Comparison of ENCODE assay signal across 14 cellular contexts in genomic region chr1:227899820-227900449, GRCh38. TPM values are rescaled to one million over a fixed set of nuclear protein-coding genes. Genes with fewer than 3 reads are reported as not detected.
A peak's percentile ranks its signal among the peaks of the same experiment; 100 is the strongest.
DNase-seq lines count a peak whose midpoint lies in the region; ATAC-seq and TF ChIP-seq lines count a peak whose summit lies in the region.
"Had no signal": no experiment of that assay in that cellular context is flagged by ENCODE, and none has a peak within 500 bp of the region (broad histone marks: within the 10 kb centered on the region; RNA-seq: fewer than 3 reads in every experiment).

No MANE protein-coding gene starts in this region.

- H3K27me3 ChIP-seq in endodermal cell (ENCODE audit: control insufficient read depth, insufficient read depth, low read length, poor library complexity, severe bottlenecking) (no peaks in the 10 kb centered on the region), upper lobe of right lung (no peaks in the 10 kb centered on the region)
- H3K27me3 ChIP-seq: hepatocyte had no signal

- in situ Hi-C loops in GM13977 (cut with MboI; ENCODE audit: low pct_unique_long_range_greater_than_20kb, low sequenced_read_pairs, unreplicated experiment), result no loop called here

- no peak overlapping the region for H3K4me3 Mint-ChIP-seq in activated T-cell treated with anti-CD3 and anti-CD28 coated beads, Interleukin-2, amount 50 U/mL, for 24 hours
- H3K4me3 Mint-ChIP-seq in endodermal cell (no peak overlapping the region), nephron (no peak overlapping the region)
- H3K4me3 Mint-ChIP-seq: CD8-positive, alpha-beta memory T cell had no signal

- H3K9me3 Mint-ChIP-seq in activated T-cell treated with anti-CD3 and anti-CD28 coated beads, Interleukin-2, amount 50 U/mL, for 24 hours, result no peaks in the 10 kb centered on the region
- H3K9me3 Mint-ChIP-seq in endodermal cell (no peaks in the 10 kb centered on the region), nephron (no peaks in the 10 kb centered on the region)
- H3K9me3 Mint-ChIP-seq: activated naive CD4-positive, alpha-beta T cell treated with anti-CD3 and anti-CD28 coated beads, Interleukin-2, amount 50 U/mL, for 72 hours; CD8-positive, alpha-beta memory T cell had no signal

- DNase-seq in activated T-cell treated with anti-CD3 and anti-CD28 coated beads, Interleukin-2, amount 50 U/mL, for 24 hours, result peak; percentile 22
- no peak for DNase-seq in activated T-cell treated with anti-CD3 and anti-CD28 coated beads, Interleukin-2, amount 50 U/mL, for 48 hours
- peak; percentile 48 for DNase-seq in endodermal cell
- DNase-seq in upper lobe of right lung, result peak; percentile 60
- DNase-seq in NCI-H1436 (lab: John Stamatoyannopoulos, UW), result no peak
- no peak for DNase-seq in GM13977 (ENCODE audit: low spot score)
- DNase-seq in hypothalamus (lab: John Stamatoyannopoulos, UW), result no peak
- DNase-seq: ACHN, NCI-H69, PC-3 had no signal

- no peak overlapping the region for H3K4me3 ChIP-seq in endodermal cell (ENCODE audit: low read length)
- H3K4me3 ChIP-seq in upper lobe of right lung, result no peak overlapping the region
- H3K4me3 ChIP-seq: hepatocyte had no signal

- H3K27ac ChIP-seq in endodermal cell (ENCODE audit: low read depth, low read length) (no peak overlapping the region), upper lobe of right lung (no peak overlapping the region)
- H3K27ac ChIP-seq: hepatocyte had no signal

- H3K4me1 Mint-ChIP-seq in activated T-cell treated with anti-CD3 and anti-CD28 coated beads, Interleukin-2, amount 50 U/mL, for 24 hours (ENCODE audit: low read depth), result peaks cover 4% of the 10 kb centered on the region
- H3K4me1 Mint-ChIP-seq in endodermal cell (no peaks in the 10 kb centered on the region), nephron (peaks cover 14% of the 10 kb centered on the region)

- intact Hi-C loops in upper lobe of right lung (cut with DNase I), result no loop called here

- no peaks in the 10 kb centered on the region for H3K36me3 ChIP-seq in endodermal cell (ENCODE audit: control insufficient read depth, insufficient read depth, low read length)
- no peaks in the 10 kb centered on the region for H3K36me3 ChIP-seq in upper lobe of right lung

- ATAC-seq in upper lobe of right lung, result no peak
- ATAC-seq: activated naive CD4-positive, alpha-beta T cell treated with anti-CD3 and anti-CD28 coated beads, Interleukin-2, amount 50 U/mL, for 72 hours; PC-3 had no signal

- no peaks in the 10 kb centered on the region for H3K4me1 ChIP-seq in endodermal cell (ENCODE audit: control insufficient read depth, insufficient read depth, low read length)
- H3K4me1 ChIP-seq in upper lobe of right lung, result no peaks in the 10 kb centered on the region

- no peak overlapping the region for H3K27ac Mint-ChIP-seq in activated T-cell treated with anti-CD3 and anti-CD28 coated beads, Interleukin-2, amount 50 U/mL, for 24 hours
- H3K27ac Mint-ChIP-seq in endodermal cell, result no peak overlapping the region
- peak overlapping the region in 2 of 3 experiments; percentile 10 to 15 for H3K27ac Mint-ChIP-seq in nephron

- H3K9ac ChIP-seq in endodermal cell (ENCODE audit: extremely low read depth, low read length, poor library complexity, severe bottlenecking), result no peak overlapping the region

- H3K27me3 Mint-ChIP-seq in activated T-cell treated with anti-CD3 and anti-CD28 coated beads, Interleukin-2, amount 50 U/mL, for 24 hours, result no peaks in the 10 kb centered on the region
- H3K27me3 Mint-ChIP-seq in endodermal cell (ENCODE audit: insufficient read depth) (no peaks in the 10 kb centered on the region), nephron (ENCODE audit: low read depth) (peaks cover 5% of the 10 kb centered on the region)

- TF ChIP-seq CTCF in endodermal cell (conservative IDR thresholded peaks at IDR 0.05), result no peak
- TF ChIP-seq CTCF in nephron (IDR thresholded peaks at IDR 0.05; ENCODE audit: unreplicated experiment in 3 of 3), result no peak
- no peak for TF ChIP-seq CTCF in upper lobe of right lung (IDR thresholded peaks at IDR 0.05)
- no peak for TF ChIP-seq CTCF in GM13977 (IDR thresholded peaks at IDR 0.05; ENCODE audit: extremely low read depth, insufficient read depth, missing control alignments)

- H3K9me3 ChIP-seq in endodermal cell (ENCODE audit: control insufficient read depth, low read length) (no peaks in the 10 kb centered on the region), upper lobe of right lung (no peaks in the 10 kb centered on the region)

- H3K36me3 Mint-ChIP-seq in activated T-cell treated with anti-CD3 and anti-CD28 coated beads, Interleukin-2, amount 50 U/mL, for 24 hours (ENCODE audit: low read depth), result no peaks in the 10 kb centered on the region
- H3K36me3 Mint-ChIP-seq in endodermal cell (ENCODE audit: low read depth) (no peaks in the 10 kb centered on the region), nephron (ENCODE audit: low read depth) (no peaks in the 10 kb centered on the region)
- H3K36me3 Mint-ChIP-seq: activated naive CD4-positive, alpha-beta T cell treated with anti-CD3 and anti-CD28 coated beads, Interleukin-2, amount 50 U/mL, for 72 hours; CD8-positive, alpha-beta memory T cell had no signal

- WGBS in endodermal cell (ENCODE audit: insufficient coverage in 1 of 2, insufficient read length in 1 of 2), 2 experiments, result 90 to 95% methylated on average over 7 to 18 of the region's 18 CpGs

RNA-seq across cellular contexts. Expression of gene WNT9A, which starts 47.8 kb away (rescaled TPM):
- 1 to 10 TPM; 1.2 to 1.7 TPM for total RNA-seq in endodermal cell
- 4.7 TPM for polyA plus RNA-seq in endodermal cell (2013, experiment 1 of 2)
- polyA plus RNA-seq in endodermal cell (2013, experiment 2 of 2), result 5.5 TPM
- total RNA-seq in upper lobe of right lung, result 10.2 TPM
- total RNA-seq: activated naive CD4-positive, alpha-beta T cell treated with anti-CD3 and anti-CD28 coated beads, Interleukin-2, amount 50 U/mL, for 72 hours had no signal
- polyA plus RNA-seq: CD8-positive, alpha-beta memory T cell had no signal

Comparison
In these comparisons a context has a peak if more than half of its experiments do, and no peak if none do; other contexts are left out.
1. DNase-seq: peak in activated T-cell treated with anti-CD3 and anti-CD28 coated beads, Interleukin-2, amount 50 U/mL, for 24 hours (single experiment), endodermal cell (single experiment) and upper lobe of right lung (single experiment); none in activated T-cell treated with anti-CD3 and anti-CD28 coated beads, Interleukin-2, amount 50 U/mL, for 48 hours (0 of 2), NCI-H1436 (single experiment), GM13977 (single experiment) and hypothalamus (0 of 51).
2. H3K27ac Mint-ChIP-seq: peak in nephron (2 of 3); none in activated T-cell treated with anti-CD3 and anti-CD28 coated beads, Interleukin-2, amount 50 U/mL, for 24 hours (single experiment) and endodermal cell (single experiment).